ENCODE assay signal across 1 cellular context in the genomic region with DNA sequence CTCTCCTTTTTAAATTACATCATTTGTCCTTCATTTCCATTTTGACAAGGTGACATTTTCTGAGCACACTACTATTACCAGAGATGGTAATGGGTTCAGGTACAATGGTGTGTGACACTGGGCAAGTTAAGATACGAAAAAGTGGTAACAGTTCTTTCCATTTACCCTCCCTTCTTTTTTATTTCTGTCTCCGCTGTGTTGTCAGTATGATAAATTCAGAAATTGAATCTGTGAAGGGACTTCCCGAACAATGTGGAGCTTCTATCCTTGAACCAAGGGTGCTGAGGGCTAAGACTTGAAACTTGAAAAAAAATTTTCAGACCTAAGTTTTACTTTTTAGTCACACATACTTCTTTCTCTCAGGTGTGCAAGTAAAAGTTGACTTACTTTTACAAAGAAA.
TF ChIP-seq lines count a peak whose summit lies in the region.

No MANE protein-coding gene starts in this region.

TF ChIP-seq in GM12878, 131 proteins besides CTCF, POLR2A, EP300 and RAD21 (continues in another document):
- TF ChIP-seq, protein P1, sequence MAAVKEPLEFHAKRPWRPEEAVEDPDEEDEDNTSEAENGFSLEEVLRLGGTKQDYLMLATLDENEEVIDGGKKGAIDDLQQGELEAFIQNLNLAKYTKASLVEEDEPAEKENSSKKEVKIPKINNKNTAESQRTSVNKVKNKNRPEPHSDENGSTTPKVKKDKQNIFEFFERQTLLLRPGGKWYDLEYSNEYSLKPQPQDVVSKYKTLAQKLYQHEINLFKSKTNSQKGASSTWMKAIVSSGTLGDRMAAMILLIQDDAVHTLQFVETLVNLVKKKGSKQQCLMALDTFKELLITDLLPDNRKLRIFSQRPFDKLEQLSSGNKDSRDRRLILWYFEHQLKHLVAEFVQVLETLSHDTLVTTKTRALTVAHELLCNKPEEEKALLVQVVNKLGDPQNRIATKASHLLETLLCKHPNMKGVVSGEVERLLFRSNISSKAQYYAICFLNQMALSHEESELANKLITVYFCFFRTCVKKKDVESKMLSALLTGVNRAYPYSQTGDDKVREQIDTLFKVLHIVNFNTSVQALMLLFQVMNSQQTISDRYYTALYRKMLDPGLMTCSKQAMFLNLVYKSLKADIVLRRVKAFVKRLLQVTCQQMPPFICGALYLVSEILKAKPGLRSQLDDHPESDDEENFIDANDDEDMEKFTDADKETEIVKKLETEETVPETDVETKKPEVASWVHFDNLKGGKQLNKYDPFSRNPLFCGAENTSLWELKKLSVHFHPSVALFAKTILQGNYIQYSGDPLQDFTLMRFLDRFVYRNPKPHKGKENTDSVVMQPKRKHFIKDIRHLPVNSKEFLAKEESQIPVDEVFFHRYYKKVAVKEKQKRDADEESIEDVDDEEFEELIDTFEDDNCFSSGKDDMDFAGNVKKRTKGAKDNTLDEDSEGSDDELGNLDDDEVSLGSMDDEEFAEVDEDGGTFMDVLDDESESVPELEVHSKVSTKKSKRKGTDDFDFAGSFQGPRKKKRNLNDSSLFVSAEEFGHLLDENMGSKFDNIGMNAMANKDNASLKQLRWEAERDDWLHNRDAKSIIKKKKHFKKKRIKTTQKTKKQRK (IDR thresholded peaks at IDR 0.05; ENCODE audit: low read depth, low read length): no peak
- TF ChIP-seq TAF1 (IDR thresholded peaks at IDR 0.05; ENCODE audit: borderline replicate concordance, low read depth, low read length) (no peak), RB1 (IDR thresholded peaks at IDR 0.05; ENCODE audit: borderline replicate concordance) (no peak), ZZZ3 (IDR thresholded peaks at IDR 0.05; ENCODE audit: control insufficient read depth, insufficient read length, low read depth) (no peak), GABPA (IDR thresholded peaks at IDR 0.05; ENCODE audit: low read depth) (no peak), ZBTB11 (CRISPR knock-in tag; IDR thresholded peaks at IDR 0.05) (no peak), RELA (IDR thresholded peaks at IDR 0.05; ENCODE audit: borderline replicate concordance, partially characterized antibody) (no peak), WRNIP1 (IDR thresholded peaks at IDR 0.05; ENCODE audit: borderline replicate concordance, low read depth, low read length) (no peak), ZNF384 (IDR thresholded peaks at IDR 0.05; ENCODE audit: borderline replicate concordance, low read depth, low read length) (no peak), SKIL (IDR thresholded peaks at IDR 0.05; ENCODE audit: low read depth, poor library complexity, severe bottlenecking) (no peak), NFYA (IDR thresholded peaks at IDR 0.05; ENCODE audit: borderline replicate concordance, low read depth, low read length) (no peak), ZNF217 (IDR thresholded peaks at IDR 0.05) (peak; percentile 1; the same call in 1 of the 2 replicates), CUX1 (IDR thresholded peaks at IDR 0.05; ENCODE audit: insufficient replicate concordance, low read depth, low read length) (no peak), NR2F1 (conservative IDR thresholded peaks at IDR 0.05) (no peak), TARDBP (IDR thresholded peaks at IDR 0.05; ENCODE audit: borderline replicate concordance) (no peak), BCL11A (IDR thresholded peaks at IDR 0.05; ENCODE audit: low read depth, low read length) (no peak), HCFC1 (IDR thresholded peaks at IDR 0.05; ENCODE audit: low read length) (no peak), ELK1 (IDR thresholded peaks at IDR 0.05; ENCODE audit: low read depth, low read length) (no peak), PML (IDR thresholded peaks at IDR 0.05; ENCODE audit: low read length) (no peak), NFIC (IDR thresholded peaks at IDR 0.05; ENCODE audit: low read depth, low read length) (peak; percentile 68; the same call in 1 of the 2 replicates), NBN (IDR thresholded peaks at IDR 0.05) (0 out of 2 replicates have a peak, but pooled peaks have one; percentile 38), DPF2 (IDR thresholded peaks at IDR 0.05) (0 out of 2 replicates have a peak, but pooled peaks have one; percentile 27), ZNF687 (IDR thresholded peaks at IDR 0.05) (no peak), SREBF2 (IDR thresholded peaks at IDR 0.05; ENCODE audit: low read length) (no peak), CBX5 (IDR thresholded peaks at IDR 0.05; ENCODE audit: low read depth) (no peak), ATF7 (IDR thresholded peaks at IDR 0.05; ENCODE audit: low read depth) (peak; percentile 70), E2F8 (IDR thresholded peaks at IDR 0.05; ENCODE audit: low read depth, partially characterized antibody) (no peak), KDM1A (IDR thresholded peaks at IDR 0.05; ENCODE audit: borderline replicate concordance) (no peak), NFXL1 (IDR thresholded peaks at IDR 0.05; ENCODE audit: borderline replicate concordance) (no peak), ZNF274 (IDR thresholded peaks at IDR 0.05; ENCODE audit: insufficient read depth, insufficient read length) (no peak)
- TF ChIP-seq, protein P2, sequence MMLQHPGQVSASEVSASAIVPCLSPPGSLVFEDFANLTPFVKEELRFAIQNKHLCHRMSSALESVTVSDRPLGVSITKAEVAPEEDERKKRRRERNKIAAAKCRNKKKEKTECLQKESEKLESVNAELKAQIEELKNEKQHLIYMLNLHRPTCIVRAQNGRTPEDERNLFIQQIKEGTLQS (IDR thresholded peaks at IDR 0.05; ENCODE audit: borderline replicate concordance, extremely low read depth, low read depth, low read length): no peak
